8 cellular contexts compared by ENCODE assay signal in genomic region chr1:241847796-241848668, GRCh38. TPM values are rescaled to one million over a fixed set of nuclear protein-coding genes. Genes with fewer than 3 reads are reported as not detected.
DNase-seq lines count a peak whose midpoint lies in the region; ATAC-seq and TF ChIP-seq lines count a peak whose summit lies in the region.

Gene EXO1 (plus strand): TSS chr1:241848204. CDS start chr1:241850426, 2,222 bp downstream.

- peak in 1 of 2 donors; percentile 24 for TF ChIP-seq POLR2A in uterus (IDR thresholded peaks at IDR 0.05)

- peak; percentile 91 for DNase-seq in GM13977 (ENCODE audit: low spot score)
- peak; percentile 93 for DNase-seq in NCI-H146 (lab: John Stamatoyannopoulos, UW)
- DNase-seq in amniotic stem cell (lab: John Stamatoyannopoulos, UW): peak; percentile 89
- peak; percentile 90 for DNase-seq in left ventricle myocardium superior
- peak; percentile 87 to 93 for DNase-seq in psoas muscle
- peak; percentile 81 to 84 for DNase-seq in uterus

- 0 to 1% (median 0%) methylated on average over 68 of the region's 68 CpGs for WGBS in psoas muscle, 3 donors

- intact Hi-C loops in left ventricle myocardium superior (cut with micrococcal nuclease): loop anchor here (10.0 kb wide), 2 partner anchors 233 to 323 kb away; no protein-coding TSS in a partner anchor
- intact Hi-C loops in psoas muscle (cut with DNase I): loop anchor here (5.0 to 10.0 kb wide), 4 partner anchors 203 to 333 kb away; partner anchors contain the start of genes CHML (in 2 of the 2), OPN3 (in 2 of the 2), FH (in 1 of the 2) and KMO (in 1 of the 2)
- intact Hi-C loops in uterus (cut with DNase I; ENCODE audit: low total_unique reads): no loop called here

- H3K27ac Mint-ChIP-seq in T-helper 1 cell treated with Interleukin-12 subunit alpha and Interleukin-12 subunit beta and Interleukin-4 antibody, amounts not matched to agents 30 μg/mL and 1 μg/mL, for 36 hours: peak within 1 kb of the TSS; percentile 100

- H3K4me1 Mint-ChIP-seq in T-helper 1 cell treated with Interleukin-12 subunit alpha and Interleukin-12 subunit beta and Interleukin-4 antibody, amounts not matched to agents 30 μg/mL and 1 μg/mL, for 36 hours (ENCODE audit: low read depth): peaks cover 24% of the 10 kb centered on the region

- H3K4me1 ChIP-seq in psoas muscle (no peaks in the 10 kb centered on the region), uterus (peaks cover 0 to 6% of the 10 kb centered on the region in 2 donors)

- no peaks in the 10 kb centered on the region for H3K9me3 Mint-ChIP-seq in T-helper 1 cell treated with Interleukin-12 subunit alpha and Interleukin-12 subunit beta and Interleukin-4 antibody, amounts not matched to agents 30 μg/mL and 1 μg/mL, for 36 hours

- TF ChIP-seq CTCF in GM13977 (IDR thresholded peaks at IDR 0.05; ENCODE audit: extremely low read depth, insufficient read depth, missing control alignments) (peak; percentile 72), psoas muscle (IDR thresholded peaks at IDR 0.05) (peak; percentile 6), uterus (IDR thresholded peaks at IDR 0.05) (peak; percentile 16 to 44 (median 34))

- peak within 1 kb of the TSS; percentile 96 for H3K4me3 Mint-ChIP-seq in T-helper 1 cell treated with Interleukin-12 subunit alpha and Interleukin-12 subunit beta and Interleukin-4 antibody, amounts not matched to agents 30 μg/mL and 1 μg/mL, for 36 hours

- ATAC-seq in HG02870 (IDR thresholded peaks at IDR 0.05; ENCODE audit: unreplicated experiment) (peak; percentile 93), left ventricle myocardium superior (peak; percentile 99), psoas muscle (peak; percentile 95 to 99 (median 98))

- H3K4me3 ChIP-seq in psoas muscle (peak within 1 kb of the TSS; percentile 75), uterus (peak within 1 kb of the TSS; percentile 72 to 92)

- H3K27me3 ChIP-seq in psoas muscle (ENCODE audit: insufficient read depth in 3 of 3, low read length in 2 of 3): no peaks in the 10 kb centered on the region
- no peaks in the 10 kb centered on the region for H3K27me3 ChIP-seq in uterus

- in situ Hi-C loops in GM13977 (cut with MboI; ENCODE audit: low pct_unique_long_range_greater_than_20kb, low sequenced_read_pairs, unreplicated experiment): no loop called here

- peaks cover 10% of the 10 kb centered on the region for H3K36me3 Mint-ChIP-seq in T-helper 1 cell treated with Interleukin-12 subunit alpha and Interleukin-12 subunit beta and Interleukin-4 antibody, amounts not matched to agents 30 μg/mL and 1 μg/mL, for 36 hours (ENCODE audit: low read depth)

- H3K9me3 ChIP-seq in psoas muscle: no peaks in the 10 kb centered on the region
- no peaks in the 10 kb centered on the region for H3K9me3 ChIP-seq in uterus

- H3K27ac ChIP-seq in psoas muscle (peak within 1 kb of the TSS; percentile 91), uterus (peak within 1 kb of the TSS; percentile 95 to 99)

- peaks cover 6% of the 10 kb centered on the region for H3K27me3 Mint-ChIP-seq in T-helper 1 cell treated with Interleukin-12 subunit alpha and Interleukin-12 subunit beta and Interleukin-4 antibody, amounts not matched to agents 30 μg/mL and 1 μg/mL, for 36 hours (ENCODE audit: low read depth)

- H3K36me3 ChIP-seq in psoas muscle (ENCODE audit: insufficient read depth in 1 of 2, low read depth in 1 of 2) (no peaks in the 10 kb centered on the region), uterus (no peaks in the 10 kb centered on the region)

RNA-seq across cellular contexts. Expression of gene EXO1, which starts in this region (rescaled TPM):
- 0.35 TPM for total RNA-seq in left ventricle myocardium superior
- under 1 TPM in 1 of 4 donors, not detected in 3; 0.32 TPM for total RNA-seq in psoas muscle
- under 1 TPM in 2 of 3 donors, not detected in 1; 0.06 to 0.17 TPM for polyA plus RNA-seq in psoas muscle
- total RNA-seq in uterus: 10 to 100 TPM in 1 of 4 donors, under 1 TPM in 1, not detected in 2; 0.52 to 10.0 TPM

Comparison
In these comparisons a context has a peak if more than half of its experiments do, and no peak if none do; other contexts are left out.
1. Peak in every context shown above with its lines: DNase-seq, ATAC-seq, H3K4me3 ChIP-seq and H3K27ac ChIP-seq.
2. Peak in DNase-seq and ATAC-seq in left ventricle myocardium superior; RNA of the gene not detected or under 1 TPM.
3. Peak in DNase-seq, ATAC-seq, H3K4me3 ChIP-seq and H3K27ac ChIP-seq in psoas muscle; RNA of the gene not detected or under 1 TPM.
4. CTCF ChIP-seq: peak in every context shown above with its lines; median percentile 72 in GM13977; 34 in uterus; 6 in psoas muscle.